9 cellular contexts compared by ENCODE assay signal in the genomic region with DNA sequence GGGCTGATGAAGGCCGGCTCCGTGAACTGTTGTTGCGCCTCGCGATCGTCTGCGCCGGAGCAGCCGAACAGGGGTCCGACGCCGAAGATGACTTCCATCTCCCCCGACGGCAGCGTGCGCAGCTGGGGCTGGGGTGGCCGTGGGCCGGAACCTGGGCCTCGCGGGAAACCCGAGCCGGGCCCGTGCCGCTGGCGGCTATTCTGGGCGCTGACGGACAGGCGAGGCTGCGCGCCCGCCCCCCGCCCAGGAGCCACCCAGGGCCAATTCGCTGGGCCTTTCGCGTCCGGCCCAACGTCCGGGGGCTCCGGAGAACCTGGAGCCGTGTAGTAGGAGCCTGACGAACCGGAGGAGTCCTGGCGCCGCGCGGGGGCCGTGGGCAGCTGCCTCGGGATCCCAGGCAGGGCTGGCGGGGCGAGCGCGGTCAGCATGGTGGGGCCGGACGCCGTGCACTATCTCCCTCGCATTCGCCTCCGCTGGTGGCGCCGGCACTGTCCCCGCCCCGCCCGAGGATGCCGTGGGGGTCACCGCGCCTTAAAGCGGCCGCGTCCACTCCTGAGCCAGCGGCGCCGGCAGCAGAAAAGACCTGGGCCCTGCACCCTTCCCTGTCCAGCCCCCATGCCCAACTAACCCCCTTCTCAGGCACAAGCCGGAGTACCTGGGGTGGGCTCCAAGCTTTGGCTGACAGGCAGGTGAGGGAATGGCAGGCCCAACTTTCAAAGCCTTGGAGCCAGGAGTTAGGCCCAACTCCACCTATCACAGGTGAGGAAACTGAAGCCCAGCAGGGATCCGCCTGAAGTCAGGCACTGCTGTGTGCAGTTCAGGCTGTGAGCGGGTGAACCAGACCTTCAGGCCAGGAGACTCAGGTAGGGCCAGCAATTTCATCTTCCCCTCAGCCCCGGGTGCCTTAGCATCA. TPM values are rescaled to one million over a fixed set of nuclear protein-coding genes. Genes with fewer than 3 reads are reported as not detected.
DNase-seq lines count a peak whose midpoint lies in the region; ATAC-seq and TF ChIP-seq lines count a peak whose summit lies in the region.
"Had no signal": no experiment of that assay in that cellular context is flagged by ENCODE, and none has a peak within 500 bp of the region (broad histone marks: within the 10 kb centered on the region; RNA-seq: fewer than 3 reads in every experiment).

A gene with protein sequence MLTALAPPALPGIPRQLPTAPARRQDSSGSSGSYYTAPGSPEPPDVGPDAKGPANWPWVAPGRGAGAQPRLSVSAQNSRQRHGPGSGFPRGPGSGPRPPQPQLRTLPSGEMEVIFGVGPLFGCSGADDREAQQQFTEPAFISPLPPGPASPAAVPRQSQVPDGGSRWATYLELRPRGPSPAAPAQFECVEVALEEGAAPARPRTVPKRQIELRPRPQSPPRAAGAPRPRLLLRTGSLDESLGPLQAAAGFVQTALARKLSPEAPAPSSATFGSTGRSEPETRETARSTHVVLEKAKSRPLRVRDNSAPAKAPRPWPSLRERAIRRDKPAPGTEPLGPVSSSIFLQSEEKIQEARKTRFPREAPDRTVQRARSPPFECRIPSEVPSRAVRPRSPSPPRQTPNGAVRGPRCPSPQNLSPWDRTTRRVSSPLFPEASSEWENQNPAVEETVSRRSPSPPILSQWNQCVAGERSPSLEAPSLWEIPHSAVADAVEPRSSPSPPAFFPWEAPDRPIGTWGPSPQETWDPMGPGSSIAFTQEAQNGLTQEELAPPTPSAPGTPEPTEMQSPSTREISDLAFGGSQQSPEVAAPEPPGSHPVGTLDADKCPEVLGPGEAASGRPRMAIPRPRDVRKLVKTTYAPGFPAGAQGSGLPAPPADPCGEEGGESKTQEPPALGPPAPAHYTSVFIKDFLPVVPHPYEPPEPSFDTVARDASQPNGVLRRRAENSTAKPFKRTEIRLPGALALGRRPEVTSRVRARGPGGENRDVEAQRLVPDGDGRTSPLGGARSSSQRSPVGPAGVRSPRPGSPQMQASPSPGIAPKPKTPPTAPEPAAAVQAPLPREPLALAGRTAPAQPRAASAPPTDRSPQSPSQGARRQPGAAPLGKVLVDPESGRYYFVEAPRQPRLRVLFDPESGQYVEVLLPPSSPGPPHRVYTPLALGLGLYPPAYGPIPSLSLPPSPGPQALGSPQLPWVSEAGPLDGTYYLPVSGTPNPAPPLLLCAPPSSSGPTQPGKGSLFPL (minus strand): TSS at position 451 of the 913 bp plus-strand sequence. CDS start 23 bp downstream, at position 428.

- H3K4me3 Mint-ChIP-seq in T-cell (peak within 1 kb of the TSS; percentile 84 to 91 (median 89)), progenitor cell of endocrine pancreas (ENCODE audit: low read depth) (peak within 1 kb of the TSS; percentile 73)

- DNase-seq in DND-41 = no peak
- no peak for DNase-seq in T-cell
- DNase-seq in Right ventricle myocardium inferior (ENCODE audit: missing footprints) = peak; percentile 80
- DNase-seq in progenitor cell of endocrine pancreas (ENCODE audit: low spot score, unreplicated experiment) = no peak
- DNase-seq in anterior cingulate cortex (lab: John Stamatoyannopoulos, UW) = no peak
- DNase-seq in ecto neural progenitor cell (ENCODE audit: low spot score) = no peak
- DNase-seq in DMS79 (lab: John Stamatoyannopoulos, UW) = no peak
- DNase-seq in NCI-H774 (lab: John Stamatoyannopoulos, UW) = no peak
- DNase-seq: NCI-H187 treated with DMSO at 0.1 percent for 48 hours had no signal

- H3K36me3 Mint-ChIP-seq in T-cell (peaks cover 4% of the 10 kb centered on the region), progenitor cell of endocrine pancreas (ENCODE audit: insufficient read depth) (no peaks in the 10 kb centered on the region)

- no peak within 1 kb of the TSS for H3K27ac Mint-ChIP-seq in T-cell
- no peak within 1 kb of the TSS for H3K27ac Mint-ChIP-seq in progenitor cell of endocrine pancreas

- no peak within 1 kb of the TSS for H2AFZ ChIP-seq in DND-41 (ENCODE audit: low read depth, low read length)

- H3K9ac ChIP-seq in DND-41 (ENCODE audit: low read depth, low read length) = peak within 1 kb of the TSS; percentile 87; the same call in 1 of the 2 replicates

- H3K4me3 ChIP-seq in DND-41 (ENCODE audit: low read depth in 1 of 2, low read length in 2 of 2) = no peak within 1 kb of the TSS

- H3K9me3 ChIP-seq in DND-41 (ENCODE audit: insufficient read depth, low read length, severe bottlenecking) = no peaks in the 10 kb centered on the region

- TF ChIP-seq CTCF in DND-41 (IDR thresholded peaks at IDR 0.05; ENCODE audit: borderline replicate concordance, extremely low read depth, low read length, poor library complexity, severe bottlenecking) (no peak), progenitor cell of endocrine pancreas (IDR thresholded peaks at IDR 0.05; ENCODE audit: unreplicated experiment) (no peak)

- no peaks in the 10 kb centered on the region for H3K9me3 Mint-ChIP-seq in T-cell
- H3K9me3 Mint-ChIP-seq in progenitor cell of endocrine pancreas (ENCODE audit: low read depth) = no peaks in the 10 kb centered on the region

- H3K4me2 ChIP-seq in DND-41 (ENCODE audit: insufficient read depth, low read length) = peak within 1 kb of the TSS; percentile 96

- peaks cover 47% of the 10 kb centered on the region for H3K4me1 ChIP-seq in DND-41 (ENCODE audit: insufficient read depth, low read length)

- H3K79me2 ChIP-seq in DND-41 (ENCODE audit: insufficient read depth, low read length) = peaks cover 63% of the 10 kb centered on the region

- CTCF ChIA-PET in T-cell (lab: Charles Lee) = interaction anchor here (0.6 kb wide), 2 partner anchors 82 to 724 kb away, joined by 3 to 10 read pairs; no protein-coding TSS in a partner anchor

- intact Hi-C loops in Right ventricle myocardium inferior (cut with DNase I) = loop anchor here (1.0 to 2.0 kb wide), 2 partner anchors 20 to 52 kb away; no protein-coding TSS in a partner anchor

- H3K27ac ChIP-seq in DND-41 (ENCODE audit: low read length) = 0 out of 2 replicates have a peak within 1 kb of the TSS, but pooled peaks have one; percentile 35

- peaks cover 39% of the 10 kb centered on the region for H3K36me3 ChIP-seq in DND-41 (ENCODE audit: insufficient read depth, low read length)

- H3K4me1 Mint-ChIP-seq in T-cell = peaks cover 26 to 33% (median 27%) of the 10 kb centered on the region in 3 donors
- peaks cover 2% of the 10 kb centered on the region for H3K4me1 Mint-ChIP-seq in progenitor cell of endocrine pancreas (ENCODE audit: low read depth)

- ATAC-seq in DND-41 (ENCODE audit: insufficient read depth, low read depth) (no peak), T-cell (replicated peaks in 1 of 4) (no peak), Right ventricle myocardium inferior (peak; percentile 81)

- H3K27me3 Mint-ChIP-seq in T-cell = no peaks in the 10 kb centered on the region
- H3K27me3 Mint-ChIP-seq in progenitor cell of endocrine pancreas = peaks cover 42% of the 10 kb centered on the region

- H3K27me3 ChIP-seq in DND-41 (ENCODE audit: insufficient read depth, low read length, poor library complexity) = no peaks in the 10 kb centered on the region

- peaks cover 34% of the 10 kb centered on the region for H4K20me1 ChIP-seq in DND-41 (ENCODE audit: insufficient read depth, low read length)

- POLR2A ChIA-PET in T-cell (lab: Charles Lee) = no interaction called here

RNA-seq across cellular contexts. Expression of the gene that starts here (rescaled TPM):
- total RNA-seq in T-cell = 1 to 10 TPM in 3 of 5 donors, under 1 TPM in 2; 0.58 to 1.7 (median 1.5) TPM
- total RNA-seq in Right ventricle myocardium inferior = 49.3 TPM
- 2.0 and 2.2 TPM in 2 replicates for total RNA-seq in progenitor cell of endocrine pancreas

Comparison
In these comparisons a context has a peak if more than half of its experiments do, and no peak if none do; other contexts are left out.
1. RNA of the gene that starts here (total RNA-seq): 49.3 TPM in Right ventricle myocardium inferior (single experiment); 2.0 to 2.2 TPM in progenitor cell of endocrine pancreas and 0.58 to 1.7 TPM in T-cell; every median in the first group is over 10 times any median in the second.